ENCODE assay signal across 22 cellular contexts in the genomic region with DNA sequence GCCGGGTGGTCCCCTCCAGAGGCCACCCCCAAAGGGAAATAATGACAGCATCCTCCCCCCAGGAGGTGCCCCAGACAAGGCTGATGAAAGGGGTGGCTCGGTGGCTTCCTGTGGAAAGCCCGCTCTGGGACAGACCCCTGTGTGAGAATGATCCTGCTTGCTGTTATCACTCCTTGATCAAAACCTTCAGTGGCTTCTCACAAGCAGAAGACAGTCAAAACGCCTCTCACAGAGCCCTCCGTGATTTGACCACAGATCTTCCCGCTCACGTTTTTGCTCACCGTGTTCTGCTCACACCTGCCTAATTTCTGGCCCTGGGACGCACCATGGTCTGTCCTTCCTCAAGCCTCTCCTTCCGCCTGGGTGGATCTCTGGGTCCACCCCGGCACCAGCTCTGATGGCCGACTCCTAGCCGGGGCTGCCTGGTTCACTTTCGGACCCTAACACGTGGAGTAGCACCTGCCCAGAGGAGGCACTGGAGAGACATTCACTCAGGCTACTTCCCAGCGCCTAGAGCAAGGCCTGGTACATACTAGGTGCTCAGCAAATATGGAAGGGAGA.
DNase-seq lines count a peak whose midpoint lies in the region; ATAC-seq, FAIRE-seq and TF ChIP-seq lines count a peak whose summit lies in the region.
"Had no signal": no experiment of that assay in that cellular context is flagged by ENCODE, and none has a peak within 500 bp of the region (broad histone marks: within the 10 kb centered on the region; RNA-seq: fewer than 3 reads in every experiment).

No MANE protein-coding gene starts in this region.

- intact Hi-C loops in left ventricle myocardium inferior (cut with micrococcal nuclease) (no loop called here), heart right ventricle (cut with DNase I) (no loop called here), pancreas (cut with DNase I) (no loop called here), left ventricle myocardium superior (cut with micrococcal nuclease) (no loop called here)

- H3K9me3 Mint-ChIP-seq in chondrocyte (ENCODE audit: low read depth), result peaks cover 2% of the 10 kb centered on the region
- H3K9me3 Mint-ChIP-seq: effector memory CD8-positive, alpha-beta T cell; IgD-negative memory B cell; T-helper 1 cell treated with Interleukin-12 subunit alpha and Interleukin-12 subunit beta and Interleukin-4 antibody, amounts not matched to agents 30 μg/mL and 1 μg/mL, for 36 hours had no signal

- ATAC-seq in heart right ventricle (no peak), pancreas (no peak), left ventricle myocardium superior (no peak)
- ATAC-seq: effector memory CD8-positive, alpha-beta T cell; WTC11 had no signal

- peaks cover 49% of the 10 kb centered on the region for H3K4me1 Mint-ChIP-seq in chondrocyte (ENCODE audit: low read depth)

- no peaks in the 10 kb centered on the region for H3K27me3 Mint-ChIP-seq in chondrocyte (ENCODE audit: low read depth)

- H3K36me3 ChIP-seq in left ventricle myocardium inferior (no peaks in the 10 kb centered on the region), heart right ventricle (no peaks in the 10 kb centered on the region), pancreas (no peaks in the 10 kb centered on the region)
- H3K36me3 ChIP-seq: HAP-1, right atrium auricular region had no signal

- no peak overlapping the region for H3K4me3 Mint-ChIP-seq in chondrocyte (ENCODE audit: unreplicated experiment)
- H3K4me3 Mint-ChIP-seq: effector memory CD8-positive, alpha-beta T cell; nephron; T-helper 1 cell treated with Interleukin-12 subunit alpha and Interleukin-12 subunit beta and Interleukin-4 antibody, amounts not matched to agents 30 μg/mL and 1 μg/mL, for 36 hours; WTC11 had no signal

- DNase-seq in left ventricle myocardium inferior (no peak), heart right ventricle (no peak), chondrocyte (ENCODE audit: low spot score) (no peak), pancreas (no peak), NCI-H2227 (lab: John Stamatoyannopoulos, UW; ENCODE audit: unreplicated experiment) (no peak), midbrain (lab: John Stamatoyannopoulos, UW) (no peak), NCI-H524 (lab: John Stamatoyannopoulos, UW) (no peak), left ventricle myocardium superior (no peak)
- DNase-seq: activated naive CD4-positive, alpha-beta T cell treated with Interleukin-2 at 50 U/mL for 16 hours; effector memory CD8-positive, alpha-beta T cell; GDM1; NCI-H2081 treated with DMSO at 0.1 percent for 48 hours; RPMI8226; stimulated activated CD4-positive, alpha-beta T cell treated with anti-CD3 and anti-CD28 coated beads, Interleukin-4, amount 100 ng/mL, for 4 hours had no signal

- peak overlapping the region; percentile 40 for H3K27ac ChIP-seq in left ventricle myocardium inferior (replicated peaks)
- no peak overlapping the region for H3K27ac ChIP-seq in heart right ventricle
- peak overlapping the region; percentile 81 to 87 (median 84) for H3K27ac ChIP-seq in pancreas

- peaks cover 37% of the 10 kb centered on the region for H3K4me1 ChIP-seq in left ventricle myocardium inferior
- H3K4me1 ChIP-seq in heart right ventricle, result peaks cover 9 to 32% (median 23%) of the 10 kb centered on the region in 9 donors
- H3K4me1 ChIP-seq in pancreas, result no peaks in the 10 kb centered on the region
- H3K4me1 ChIP-seq: Caco-2, HAP-1 had no signal

- 81 to 86% methylated on average over 16 of the region's 16 CpGs for WGBS in heart right ventricle, 2 donors
- WGBS in pancreas, 2 donors, result 39 to 55% methylated on average over 16 of the region's 16 CpGs

- H3K27me3 ChIP-seq in left ventricle myocardium inferior (ENCODE audit: low read depth) (peaks cover 4% of the 10 kb centered on the region), heart right ventricle (no peaks in the 10 kb centered on the region), pancreas (no peaks in the 10 kb centered on the region)
- H3K27me3 ChIP-seq: right atrium auricular region had no signal

- peak overlapping the region; percentile 78 for H3K27ac Mint-ChIP-seq in chondrocyte (ENCODE audit: unreplicated experiment)
- H3K27ac Mint-ChIP-seq: effector memory CD8-positive, alpha-beta T cell; IgD-negative memory B cell; T-helper 1 cell treated with Interleukin-12 subunit alpha and Interleukin-12 subunit beta and Interleukin-4 antibody, amounts not matched to agents 30 μg/mL and 1 μg/mL, for 36 hours; WTC11 had no signal

- no peaks in the 10 kb centered on the region for H3K36me3 Mint-ChIP-seq in chondrocyte (ENCODE audit: low read depth)
- H3K36me3 Mint-ChIP-seq: IgD-negative memory B cell had no signal

- no peak for FAIRE-seq in pancreas (lab: Jason Lieb, UNC)
- FAIRE-seq: GM12892 had no signal

- H3K4me3 ChIP-seq in left ventricle myocardium inferior (no peak overlapping the region), heart right ventricle (no peak overlapping the region), pancreas (no peak overlapping the region)
- H3K4me3 ChIP-seq: HAP-1, right atrium auricular region had no signal

- no peak for TF ChIP-seq CTCF in left ventricle myocardium inferior (IDR thresholded peaks at IDR 0.05; ENCODE audit: borderline replicate concordance)
- no peak for TF ChIP-seq CTCF in heart right ventricle (IDR thresholded peaks at IDR 0.05)
- no peak for TF ChIP-seq CTCF in chondrocyte (IDR thresholded peaks at IDR 0.05)
- TF ChIP-seq CTCF in pancreas (IDR thresholded peaks at IDR 0.05), result no peak

- peaks cover 10% of the 10 kb centered on the region for H3K9me3 ChIP-seq in left ventricle myocardium inferior (replicated peaks)
- peaks cover 0 to 8% (median 0%) of the 10 kb centered on the region in 11 donors for H3K9me3 ChIP-seq in heart right ventricle
- H3K9me3 ChIP-seq in pancreas, result no peaks in the 10 kb centered on the region
- H3K9me3 ChIP-seq: Caco-2, HAP-1 had no signal

Comparison
In these comparisons a context has a peak if more than half of its experiments do, and no peak if none do; other contexts are left out.
1. H3K27ac ChIP-seq: peak in left ventricle myocardium inferior (single experiment) and pancreas (4 of 4); none in heart right ventricle (0 of 10).